In the genomic region with DNA sequence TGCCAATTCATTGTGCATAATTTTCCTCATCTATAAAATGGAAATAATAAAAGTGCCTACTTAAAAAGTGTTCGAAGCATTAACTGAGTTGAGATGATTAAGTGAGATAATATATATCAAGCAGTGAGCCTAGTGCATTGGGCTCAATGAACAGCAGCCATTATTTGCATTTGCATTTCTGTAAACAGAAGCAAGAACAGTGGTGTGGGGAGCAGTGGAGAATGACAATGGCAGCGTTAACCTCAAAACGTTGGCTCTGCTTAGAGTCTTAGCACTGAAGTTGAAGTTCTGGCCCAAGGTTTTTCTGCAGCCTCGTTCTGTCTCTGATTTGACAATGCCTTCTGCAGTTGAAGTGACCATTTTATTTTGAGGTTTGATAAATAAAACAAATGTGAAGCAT, we compare ENCODE assay signal across 33 cellular contexts.
"Had no signal": no experiment of that assay in that cellular context is flagged by ENCODE, and none has a peak within 500 bp of the region (broad histone marks: within the 10 kb centered on the region; RNA-seq: fewer than 3 reads in every experiment).

No MANE protein-coding gene starts in this region.

- H3K27ac ChIP-seq: adrenal gland, cardiac muscle cell, VCaP had no signal

- DNase-seq: activated B cell treated with CpG ODN at 0.5 μM for 24 hours; activated CD4-positive, alpha-beta memory T cell treated with anti-CD3 and anti-CD28 coated beads for 36 hours; activated CD4-positive, alpha-beta T cell treated with anti-CD3 and anti-CD28 coated beads for 4 hours; activated CD4-positive, alpha-beta T cell treated with anti-CD3 and anti-CD28 coated beads, Interleukin-2, amount 10 ng/mL, durations not matched to agents 24 days and 14 days; activated CD4-positive, alpha-beta T cell treated with anti-CD3 and anti-CD28 coated beads, Interleukin-2, amount 50 U/mL, for 1 hour; activated CD4-positive, alpha-beta T cell treated with anti-CD3 and anti-CD28 coated beads, Interleukin-2, amount 50 U/mL, for 4 hours; activated CD4-positive, CD25-positive, alpha-beta regulatory T cell treated with anti-CD3 and anti-CD28 coated beads, Interleukin-2, amount 50 U/mL, for 72 hours; activated CD8-positive, alpha-beta memory T cell treated with anti-CD3 and anti-CD28 coated beads, Interleukin-2, amount 50 U/mL, for 4 hours; activated CD8-positive, alpha-beta T cell treated with anti-CD3 and anti-CD28 coated beads for 36 hours; activated effector memory CD4-positive, alpha-beta T cell treated with anti-CD3 and anti-CD28 coated beads, Interleukin-2, amount 50 U/mL, for 16 hours; activated gamma-delta T cell treated with Interleukin-2 at 50 U/mL for 16 hours; activated naive CD4-positive, alpha-beta T cell; activated naive CD4-positive, alpha-beta T cell treated with anti-CD3 and anti-CD28 coated beads for 36 hours; activated naive CD4-positive, alpha-beta T cell treated with anti-CD3 and anti-CD28 coated beads, Interleukin-2, amount 50 U/mL, for 16 hours; activated naive CD8-positive, alpha-beta T cell treated with anti-CD3 and anti-CD28 coated beads for 36 hours; activated T-cell treated with anti-CD3 and anti-CD28 coated beads for 4 hours; activated T-cell treated with anti-CD3 and anti-CD28 coated beads, Interleukin-2, amount 50 U/mL, for 1 hour; activated T-cell treated with anti-CD3 and anti-CD28 coated beads, Interleukin-2, amount 50 U/mL, for 4 hours; activated T-cell treated with anti-CD3 and anti-CD28 coated beads, Interleukin-2, amount 50 U/mL, for 72 hours; adrenal gland; amniotic stem cell; aorta; caudate nucleus; cerebellar nuclear complex; T-helper 1 cell; T-helper 2 cell; T-helper 9 cell had no signal

- H3K4me3 ChIP-seq: adrenal gland, cardiac muscle cell had no signal

- FAIRE-seq: bronchial epithelial cell, TTC549 had no signal

- H3K27me3 ChIP-seq: adrenal gland, cardiac muscle cell had no signal

- H3K4me1 ChIP-seq: adrenal gland had no signal

- H3K36me3 ChIP-seq: adrenal gland, cardiac muscle cell had no signal

- ATAC-seq: activated CD8-positive, alpha-beta T cell treated with anti-CD3 and anti-CD28 coated beads for 36 hours; activated naive CD4-positive, alpha-beta T cell treated with anti-CD3 and anti-CD28 coated beads, Interleukin-2, amount 50 U/mL, for 72 hours; activated T-cell treated with anti-CD3 and anti-CD28 coated beads, Interleukin-2, amount 50 U/mL, for 4 hours; activated T-cell treated with anti-CD3 and anti-CD28 coated beads, Interleukin-2, amount 50 U/mL, for 72 hours; activated T-helper 17 cell treated with anti-CD3 and anti-CD28 coated beads, Interleukin-2, amount 50 U/mL, for 72 hours had no signal

- H3K9me3 ChIP-seq: adrenal gland had no signal
